Comparison of ENCODE assay signal across 22 cellular contexts in genomic region chr5:95532415-95532814, GRCh38.
"Had no signal": no experiment of that assay in that cellular context is flagged by ENCODE, and none has a peak within 500 bp of the region (broad histone marks: within the 10 kb centered on the region; RNA-seq: fewer than 3 reads in every experiment).

No MANE protein-coding gene starts in this region.

- H3K4me1 ChIP-seq: lower lobe of right lung, parathyroid adenoma, right lobe of liver, thyroid gland had no signal

- FAIRE-seq: frontal cortex, keratinocyte had no signal

- H3K4me3 Mint-ChIP-seq: effector memory CD8-positive, alpha-beta T cell; naive B cell; natural killer cell treated with Interleukin-12 subunit alpha and Interleukin-12 subunit beta and Interleukin-15 and Interleukin-18, amount 100 ng/mL, for 72 hours; neural crest cell; stimulated activated effector memory CD8-positive, alpha-beta T cell treated with anti-CD3 and anti-CD28 coated beads, Interleukin-12 subunit alpha, Interleukin-12 subunit beta, amount 100 ng/mL, for 72 hours had no signal

- H3K9ac ChIP-seq: parathyroid adenoma had no signal

- H3K4me1 Mint-ChIP-seq: neural crest cell had no signal

- H3K27me3 Mint-ChIP-seq: effector memory CD8-positive, alpha-beta T cell; naive B cell; natural killer cell treated with Interleukin-12 subunit alpha and Interleukin-12 subunit beta and Interleukin-15 and Interleukin-18, amount 100 ng/mL, for 72 hours; progenitor cell of endocrine pancreas had no signal

- H3K9me3 Mint-ChIP-seq: effector memory CD8-positive, alpha-beta T cell; naive B cell; natural killer cell treated with Interleukin-12 subunit alpha and Interleukin-12 subunit beta and Interleukin-15 and Interleukin-18, amount 100 ng/mL, for 72 hours; neural crest cell; stimulated activated effector memory CD8-positive, alpha-beta T cell treated with anti-CD3 and anti-CD28 coated beads, Interleukin-12 subunit alpha, Interleukin-12 subunit beta, amount 100 ng/mL, for 72 hours had no signal

- H2AFZ ChIP-seq: parathyroid adenoma had no signal

- H3K79me2 ChIP-seq: parathyroid adenoma had no signal

- H3K4me3 ChIP-seq: coronary artery, lower lobe of right lung, mucosa of descending colon, right lobe of liver, stomach, thyroid gland had no signal

- H3K27ac ChIP-seq: coronary artery, lower lobe of right lung, neutrophil, parathyroid adenoma, right lobe of liver, stomach, thyroid gland had no signal

- H3K9me3 ChIP-seq: lower lobe of right lung, mucosa of descending colon, neutrophil, right lobe of liver, stomach, thyroid gland had no signal

- ATAC-seq: effector memory CD8-positive, alpha-beta T cell; left ventricle myocardium superior; lower lobe of right lung; mucosa of descending colon; natural killer cell treated with Interleukin-12 subunit alpha and Interleukin-12 subunit beta and Interleukin-15 and Interleukin-18, amount 100 ng/mL, for 72 hours; right lobe of liver had no signal

- H3K27me3 ChIP-seq: neutrophil, right lobe of liver, stomach, thyroid gland had no signal

- H3K27ac Mint-ChIP-seq: effector memory CD8-positive, alpha-beta T cell; natural killer cell treated with Interleukin-12 subunit alpha and Interleukin-12 subunit beta and Interleukin-15 and Interleukin-18, amount 100 ng/mL, for 72 hours; progenitor cell of endocrine pancreas; stimulated activated effector memory CD8-positive, alpha-beta T cell treated with anti-CD3 and anti-CD28 coated beads, Interleukin-12 subunit alpha, Interleukin-12 subunit beta, amount 100 ng/mL, for 72 hours had no signal

- DNase-seq: dermis blood vessel endothelial cell; effector memory CD8-positive, alpha-beta T cell; hypothalamus; left ventricle myocardium superior; lower lobe of right lung; mucosa of descending colon; naive B cell; right lobe of liver; stimulated activated CD4-positive, alpha-beta T cell treated with anti-CD3 and anti-CD28 coated beads, Interleukin-2, amount 100 ng/mL, for 24 hours; stimulated activated CD4-positive, alpha-beta T cell treated with anti-CD3 and anti-CD28 coated beads, Interleukin-4, amount 100 ng/mL, for 24 hours; stimulated activated naive CD4-positive, alpha-beta T cell treated with Interleukin-2 at 50 U/mL for 16 hours; stomach; thyroid gland had no signal
